15 cellular contexts compared by ENCODE assay signal in genomic region chr19:12882589-12882988, GRCh38. TPM values are rescaled to one million over a fixed set of nuclear protein-coding genes. Genes with fewer than 3 reads are reported as not detected.
A peak's percentile ranks its signal among the peaks of the same experiment; 100 is the strongest.
DNase-seq lines count a peak whose midpoint lies in the region; ATAC-seq and TF ChIP-seq lines count a peak whose summit lies in the region.
"Had no signal": no experiment of that assay in that cellular context is flagged by ENCODE, and none has a peak within 500 bp of the region (broad histone marks: within the 10 kb centered on the region; RNA-seq: fewer than 3 reads in every experiment).

No MANE protein-coding gene starts in this region.

- POLR2A ChIA-PET in activated naive CD8-positive, alpha-beta T cell treated with anti-CD3 and anti-CD28 coated beads, Interleukin-2, amount 10 ng/mL, durations not matched to agents 7 days and 5 days (lab: Charles Lee) = interaction anchor here (0.5 to 3.2 kb wide), 8 partner anchors 8 to 160 kb away, joined by 3 to 28 read pairs (median 6); partner anchors contain the start of genes FARSA and GCDH

- TF ChIP-seq EP300 in upper lobe of left lung (IDR thresholded peaks at IDR 0.05) = no peak

- no peak overlapping the region for H3K4me3 ChIP-seq in CD4-positive, CD25-positive, alpha-beta regulatory T cell (ENCODE audit: low read depth, low read length)
- H3K4me3 ChIP-seq in upper lobe of left lung = no peak overlapping the region

- DNase-seq in CD4-positive, CD25-positive, alpha-beta regulatory T cell = no peak
- DNase-seq in Calu3 (no peak), natural killer cell (no peak), NCI-H1092 treated with DMSO at 0.1 percent for 48 hours (lab: John Stamatoyannopoulos, UW) (no peak), upper lobe of left lung (no peak), NCI-H187 (lab: John Stamatoyannopoulos, UW) (no peak)
- DNase-seq in activated naive CD8-positive, alpha-beta T cell treated with anti-CD3 and anti-CD28 coated beads, Interleukin-2, amount 10 ng/mL, durations not matched to agents 7 days and 5 days = no peak
- no peak for DNase-seq in effector CD8-positive, alpha-beta T cell (lab: John Stamatoyannopoulos, UW)
- DNase-seq: activated CD4-positive, alpha-beta T cell treated with anti-CD3 and anti-CD28 coated beads for 1 hour; activated gamma-delta T cell; DMS79 treated with DMSO at 0.1 percent for 48 hours had no signal

- peaks cover 8% of the 10 kb centered on the region for H3K36me3 Mint-ChIP-seq in CD4-positive, CD25-positive, alpha-beta regulatory T cell
- peaks cover 39% of the 10 kb centered on the region for H3K36me3 Mint-ChIP-seq in Calu3 (ENCODE audit: insufficient read depth, unreplicated experiment)
- peaks cover 15% of the 10 kb centered on the region for H3K36me3 Mint-ChIP-seq in activated naive CD8-positive, alpha-beta T cell treated with anti-CD3 and anti-CD28 coated beads, Interleukin-2, amount 10 ng/mL, durations not matched to agents 7 days and 5 days
- H3K36me3 Mint-ChIP-seq in natural killer cell = no peaks in the 10 kb centered on the region

- H3K4me1 ChIP-seq in CD4-positive, CD25-positive, alpha-beta regulatory T cell (ENCODE audit: control insufficient read depth, insufficient read depth, low read length, poor library complexity, severe bottlenecking) = peaks cover 34% of the 10 kb centered on the region
- H3K4me1 ChIP-seq in upper lobe of left lung = peaks cover 21 to 38% (median 27%) of the 10 kb centered on the region in 4 donors

- H3K9me3 Mint-ChIP-seq in CD4-positive, CD25-positive, alpha-beta regulatory T cell = peaks cover 0 to 3% (median 0%) of the 10 kb centered on the region in 7 donors
- H3K9me3 Mint-ChIP-seq in Calu3 (ENCODE audit: low read depth, unreplicated experiment) (peaks cover 3% of the 10 kb centered on the region), natural killer cell (no peaks in the 10 kb centered on the region)
- H3K9me3 Mint-ChIP-seq in activated naive CD8-positive, alpha-beta T cell treated with anti-CD3 and anti-CD28 coated beads, Interleukin-2, amount 10 ng/mL, durations not matched to agents 7 days and 5 days = peaks cover 2% of the 10 kb centered on the region

- WGBS in upper lobe of left lung, 2 donors = 74 to 85% methylated on average over 3 of the region's 3 CpGs

- TF ChIP-seq CTCF in Calu3 (IDR thresholded peaks at IDR 0.05; ENCODE audit: unreplicated experiment) = no peak
- TF ChIP-seq CTCF in natural killer cell (IDR thresholded peaks at IDR 0.05) = no peak
- TF ChIP-seq CTCF in upper lobe of left lung (IDR thresholded peaks at IDR 0.05) = no peak

- ATAC-seq in CD4-positive, CD25-positive, alpha-beta regulatory T cell (ENCODE audit: low read depth in 2 of 2) = no peak
- no peak for ATAC-seq in activated naive CD8-positive, alpha-beta T cell treated with anti-CD3 and anti-CD28 coated beads, Interleukin-2, amount 10 ng/mL, durations not matched to agents 7 days and 5 days (ENCODE audit: low read depth)
- no peak for ATAC-seq in natural killer cell
- no peak for ATAC-seq in upper lobe of left lung (ENCODE audit: low FRiP score in 2 of 2)
- ATAC-seq: gastroesophageal sphincter had no signal

- no peaks in the 10 kb centered on the region for H3K27me3 ChIP-seq in CD4-positive, CD25-positive, alpha-beta regulatory T cell (ENCODE audit: control insufficient read depth, insufficient read depth, low read length)
- H3K27me3 ChIP-seq in upper lobe of left lung = peaks cover 0 to 6% (median 2%) of the 10 kb centered on the region in 4 donors

- CTCF ChIA-PET in Calu3 (lab: Charles Lee) = no interaction called here

- BruUV-seq in Calu3 (replicated peaks; lab: Mats Ljungman, UMichigan) = no TSS peak

- no peaks in the 10 kb centered on the region for H3K27me3 Mint-ChIP-seq in CD4-positive, CD25-positive, alpha-beta regulatory T cell
- peaks cover 15% of the 10 kb centered on the region for H3K27me3 Mint-ChIP-seq in Calu3 (ENCODE audit: unreplicated experiment)
- H3K27me3 Mint-ChIP-seq in activated naive CD8-positive, alpha-beta T cell treated with anti-CD3 and anti-CD28 coated beads, Interleukin-2, amount 10 ng/mL, durations not matched to agents 7 days and 5 days = peaks cover 4% of the 10 kb centered on the region
- no peaks in the 10 kb centered on the region for H3K27me3 Mint-ChIP-seq in natural killer cell (ENCODE audit: low read depth in 2 of 2)

- intact Hi-C loops in Calu3 (cut with micrococcal nuclease; ENCODE audit: unreplicated experiment) = no loop called here
- intact Hi-C loops in natural killer cell (cut with micrococcal nuclease) = no loop called here

- H3K4me3 Mint-ChIP-seq in CD4-positive, CD25-positive, alpha-beta regulatory T cell = peak overlapping the region; percentile 81 to 94 (median 90)
- H3K4me3 Mint-ChIP-seq in Calu3 (ENCODE audit: low read depth, unreplicated experiment) (peak overlapping the region; percentile 73), natural killer cell (peak overlapping the region; percentile 89)
- peak overlapping the region; percentile 94 for H3K4me3 Mint-ChIP-seq in activated naive CD8-positive, alpha-beta T cell treated with anti-CD3 and anti-CD28 coated beads, Interleukin-2, amount 10 ng/mL, durations not matched to agents 7 days and 5 days

- TF ChIP-seq POLR2A in upper lobe of left lung (IDR thresholded peaks at IDR 0.05) = no peak

- peaks cover 0 to 43% (median 11%) of the 10 kb centered on the region in 4 donors for H3K4me1 Mint-ChIP-seq in CD4-positive, CD25-positive, alpha-beta regulatory T cell
- H3K4me1 Mint-ChIP-seq in Calu3 (ENCODE audit: low read depth, unreplicated experiment) (peaks cover 7% of the 10 kb centered on the region), natural killer cell (peaks cover 23 to 39% of the 10 kb centered on the region in 2 donors)
- peaks cover 26% of the 10 kb centered on the region for H3K4me1 Mint-ChIP-seq in activated naive CD8-positive, alpha-beta T cell treated with anti-CD3 and anti-CD28 coated beads, Interleukin-2, amount 10 ng/mL, durations not matched to agents 7 days and 5 days

- H3K9me3 ChIP-seq in CD4-positive, CD25-positive, alpha-beta regulatory T cell (ENCODE audit: control insufficient read depth in 2 of 2, low read length in 2 of 2) = peaks cover 0 to 6% of the 10 kb centered on the region in 2 experiments
- peaks cover 0 to 8% (median 4%) of the 10 kb centered on the region in 4 donors for H3K9me3 ChIP-seq in upper lobe of left lung

- H3K27ac ChIP-seq in CD4-positive, CD25-positive, alpha-beta regulatory T cell (ENCODE audit: insufficient read depth, low read length, poor library complexity, severe bottlenecking) = no peak overlapping the region
- peak overlapping the region in 1 of 4 donors; percentile 41 for H3K27ac ChIP-seq in upper lobe of left lung

- H3K27ac Mint-ChIP-seq in CD4-positive, CD25-positive, alpha-beta regulatory T cell = peak overlapping the region in 1 of 3 donors; percentile 11
- H3K27ac Mint-ChIP-seq in Calu3 (ENCODE audit: unreplicated experiment) = peak overlapping the region; percentile 74
- no peak overlapping the region for H3K27ac Mint-ChIP-seq in activated naive CD8-positive, alpha-beta T cell treated with anti-CD3 and anti-CD28 coated beads, Interleukin-2, amount 10 ng/mL, durations not matched to agents 7 days and 5 days
- H3K27ac Mint-ChIP-seq in natural killer cell = peak overlapping the region; percentile 11 to 52

- peaks cover 12% of the 10 kb centered on the region for H3K36me3 ChIP-seq in CD4-positive, CD25-positive, alpha-beta regulatory T cell (ENCODE audit: control insufficient read depth, insufficient read depth, low read length)
- peaks cover 0 to 13% (median 12%) of the 10 kb centered on the region in 4 donors for H3K36me3 ChIP-seq in upper lobe of left lung

RNA-seq across cellular contexts. Expression of gene DNASE2, which starts 1.3 kb away (rescaled TPM):
- total RNA-seq in CD4-positive, CD25-positive, alpha-beta regulatory T cell = 20.2 TPM
- polyA plus RNA-seq in CD4-positive, CD25-positive, alpha-beta regulatory T cell = 10 to 100 TPM; 54.4 to 72.1 (median 63.6) TPM
- total RNA-seq in Calu3 (2022) = 32.7 and 38.4 TPM in 2 replicates
- 10 to 100 TPM; 29.0 to 30.4 TPM for total RNA-seq in activated naive CD8-positive, alpha-beta T cell treated with anti-CD3 and anti-CD28 coated beads, Interleukin-2, amount 10 ng/mL, durations not matched to agents 7 days and 5 days
- 10 to 100 TPM; 28.3 to 31.7 (median 31.2) TPM for total RNA-seq in natural killer cell
- 10 to 100 TPM; 34.6 to 87.2 (median 60.1) TPM for total RNA-seq in upper lobe of left lung

RNA-seq across cellular contexts. Expression of gene KLF1, which starts 4.4 kb away (rescaled TPM):
- not detected for total RNA-seq in CD4-positive, CD25-positive, alpha-beta regulatory T cell
- polyA plus RNA-seq in CD4-positive, CD25-positive, alpha-beta regulatory T cell = under 1 TPM in 1 of 4 donors, not detected in 3; 0.23 TPM
- total RNA-seq in Calu3 (2022) (not detected in 2 replicates), natural killer cell (not detected), upper lobe of left lung (under 1 TPM in 4 of 6 donors, not detected in 2; 0.17 to 0.89 (median 0.42) TPM)
- under 1 TPM in 1 of 2 experiments, not detected in 1; 0.19 TPM for total RNA-seq in activated naive CD8-positive, alpha-beta T cell treated with anti-CD3 and anti-CD28 coated beads, Interleukin-2, amount 10 ng/mL, durations not matched to agents 7 days and 5 days
- total RNA-seq: gastroesophageal sphincter, lung microvascular endothelial cell had no signal
- polyA plus RNA-seq: BJ had no signal

RNA-seq across cellular contexts. Expression of gene GCDH, which starts 8.4 kb away (rescaled TPM):
- total RNA-seq in CD4-positive, CD25-positive, alpha-beta regulatory T cell = 40.0 TPM
- polyA plus RNA-seq in CD4-positive, CD25-positive, alpha-beta regulatory T cell = 10 to 100 TPM; 15.1 to 17.6 (median 16.1) TPM
- total RNA-seq in Calu3 (2022) = 23.6 and 26.8 TPM in 2 replicates
- total RNA-seq in activated naive CD8-positive, alpha-beta T cell treated with anti-CD3 and anti-CD28 coated beads, Interleukin-2, amount 10 ng/mL, durations not matched to agents 7 days and 5 days = 10 to 100 TPM; 39.7 to 43.4 TPM
- total RNA-seq in natural killer cell = 10 to 100 TPM; 35.9 to 41.7 (median 36.3) TPM
- 10 to 100 TPM; 19.3 to 47.1 (median 33.3) TPM for total RNA-seq in upper lobe of left lung

RNA-seq across cellular contexts. Expression of gene SYCE2, which starts 36.5 kb away (rescaled TPM):
- 0.54 TPM for total RNA-seq in CD4-positive, CD25-positive, alpha-beta regulatory T cell
- polyA plus RNA-seq in CD4-positive, CD25-positive, alpha-beta regulatory T cell = under 1 TPM in 1 of 4 donors, not detected in 3; 0.14 TPM
- 1.1 TPM in 1 of 2 replicates, not detected in the other for total RNA-seq in Calu3 (2022)
- total RNA-seq in activated naive CD8-positive, alpha-beta T cell treated with anti-CD3 and anti-CD28 coated beads, Interleukin-2, amount 10 ng/mL, durations not matched to agents 7 days and 5 days = 1 to 10 TPM; 3.6 to 4.4 TPM
- total RNA-seq in natural killer cell = 1 to 10 TPM in 1 of 3 donors, under 1 TPM in 2; 0.88 to 2.2 (median 0.92) TPM
- total RNA-seq in upper lobe of left lung = not detected
- total RNA-seq: omental fat pad had no signal

RNA-seq across cellular contexts. Expression of gene MAST1, which starts 44.3 kb away (rescaled TPM):
- 0.94 TPM for total RNA-seq in CD4-positive, CD25-positive, alpha-beta regulatory T cell
- 1 to 10 TPM in 1 of 4 donors, under 1 TPM in 2, not detected in 1; 0.05 to 1.8 (median 0.52) TPM for polyA plus RNA-seq in CD4-positive, CD25-positive, alpha-beta regulatory T cell
- 1.3 and 2.6 TPM in 2 replicates for total RNA-seq in Calu3 (2022)
- total RNA-seq in activated naive CD8-positive, alpha-beta T cell treated with anti-CD3 and anti-CD28 coated beads, Interleukin-2, amount 10 ng/mL, durations not matched to agents 7 days and 5 days = 1 to 10 TPM; 1.8 to 2.6 TPM
- total RNA-seq in natural killer cell = under 1 TPM in 2 of 3 donors, not detected in 1; 0.07 to 0.88 TPM
- under 1 TPM in 3 of 6 donors, not detected in 3; 0.17 to 0.89 (median 0.61) TPM for total RNA-seq in upper lobe of left lung
- total RNA-seq: omental fat pad had no signal
